1 cellular context compared by ENCODE assay signal in genomic region chr9:133278161-133279131, GRCh38.
A peak's percentile ranks its signal among the peaks of the same experiment; 100 is the strongest.
TF ChIP-seq lines count a peak whose summit lies in the region.

No MANE protein-coding gene starts in this region.

TF ChIP-seq in K562, 482 proteins besides CTCF, POLR2A, EP300 and RAD21:
- TF ChIP-seq SRF (CRISPR knock-in tag; IDR thresholded peaks at IDR 0.05): peak in 1 of 2 experiments; percentile 97; a peak in 2 of 4 replicates
- peak; percentile 20 for TF ChIP-seq POLR2B (IDR thresholded peaks at IDR 0.05; ENCODE audit: low read depth, partially characterized antibody)
- no peak for TF ChIP-seq DEAF1 (CRISPR knock-in tag; IDR thresholded peaks at IDR 0.05)
- TF ChIP-seq MLLT1 (IDR thresholded peaks at IDR 0.05): peak in 1 of 2 experiments; percentile 60; a peak in 2 of 4 replicates
- TF ChIP-seq PRDM10 (IDR thresholded peaks at IDR 0.05; ENCODE audit: partially characterized antibody): peak; percentile 10
- TF ChIP-seq RBM25 (IDR thresholded peaks at IDR 0.05; ENCODE audit: low read depth, low read length, severe bottlenecking): peak; percentile 62
- TF ChIP-seq NFYB (IDR thresholded peaks at IDR 0.05; ENCODE audit: extremely low read depth, insufficient read length): peak; percentile 36
- no peak for TF ChIP-seq CHCHD3 (CRISPR knock-in tag; IDR thresholded peaks at IDR 0.05)
- 0 out of 2 replicates have a peak, but pooled peaks have one; percentile 11 for TF ChIP-seq USF1 (CRISPR knock-in tag; IDR thresholded peaks at IDR 0.05)
- no peak for TF ChIP-seq ZBTB33 (CRISPR knock-in tag; IDR thresholded peaks at IDR 0.05)
- peak; percentile 62; the same call in 1 of the 2 replicates for TF ChIP-seq POLR2H (tag; IDR thresholded peaks at IDR 0.05; ENCODE audit: low read depth)
- no peak for TF ChIP-seq POU5F1 (IDR thresholded peaks at IDR 0.05; ENCODE audit: borderline replicate concordance, low read depth, low read length, partially characterized antibody)
- peak; percentile 20 for TF ChIP-seq FOS (IDR thresholded peaks at IDR 0.05; ENCODE audit: extremely low read depth, insufficient read length)
- 0 out of 2 replicates have a peak, but pooled peaks have one; percentile 29 for TF ChIP-seq ARID1B (IDR thresholded peaks at IDR 0.05)
- 0 out of 2 replicates have a peak, but pooled peaks have one; percentile 4 for TF ChIP-seq CXXC5 (CRISPR knock-in tag; IDR thresholded peaks at IDR 0.05)
- peak; percentile 27; the same call in 1 of the 2 replicates for TF ChIP-seq PML (IDR thresholded peaks at IDR 0.05; ENCODE audit: low read length)
